In genomic region chr2:792687-793086, GRCh38 we compare ENCODE assay signal across 1 cellular context.
TF ChIP-seq lines count a peak whose summit lies in the region.

No MANE protein-coding gene starts in this region.

TF ChIP-seq in H1, 55 proteins besides CTCF, POLR2A, EP300 and RAD21 (continued from another document):
- TF ChIP-seq CHD2 (IDR thresholded peaks at IDR 0.05; ENCODE audit: low read length) (no peak), JUN (IDR thresholded peaks at IDR 0.05; ENCODE audit: low read depth, low read length) (no peak)
